Comparison of ENCODE assay signal across 25 cellular contexts in genomic region chr22:37127350-37127878, GRCh38. TPM values are rescaled to one million over a fixed set of nuclear protein-coding genes. Genes with fewer than 3 reads are reported as not detected.
DNase-seq lines count a peak whose midpoint lies in the region; ATAC-seq and TF ChIP-seq lines count a peak whose summit lies in the region.
"Had no signal": no experiment of that assay in that cellular context is flagged by ENCODE, and none has a peak within 500 bp of the region (broad histone marks: within the 10 kb centered on the region; RNA-seq: fewer than 3 reads in every experiment).

No MANE protein-coding gene starts in this region.

- peaks cover 18% of the 10 kb centered on the region for H3K4me1 ChIP-seq in CD8-positive, alpha-beta T cell (ENCODE audit: insufficient read depth, low read length)
- no peaks in the 10 kb centered on the region for H3K4me1 ChIP-seq in H9 (ENCODE audit: insufficient read depth, low read length)
- H3K4me1 ChIP-seq: body of pancreas, transverse colon had no signal

- no peak overlapping the region for H3K9ac ChIP-seq in H9 (ENCODE audit: extremely low read depth, insufficient read length, low read length)

- H3K27me3 ChIP-seq in CD8-positive, alpha-beta T cell (ENCODE audit: insufficient read depth, low read length), result no peaks in the 10 kb centered on the region
- no peaks in the 10 kb centered on the region for H3K27me3 ChIP-seq in H9 (ENCODE audit: insufficient read depth, low read length)
- H3K27me3 ChIP-seq: body of pancreas, foreskin keratinocyte, transverse colon had no signal

- H3K23me2 ChIP-seq in H9 (ENCODE audit: insufficient read length, low read depth, low read length, poor library complexity, severe bottlenecking), result no peaks in the 10 kb centered on the region

- no peaks in the 10 kb centered on the region for H3K9me3 Mint-ChIP-seq in activated CD4-positive, alpha-beta T cell treated with anti-CD3 and anti-CD28 coated beads, Interleukin-2, amount 10 ng/mL, durations not matched to agents 7 days and 5 days
- H3K9me3 Mint-ChIP-seq in CD8-positive, alpha-beta T cell, result no peaks in the 10 kb centered on the region
- H3K9me3 Mint-ChIP-seq in activated T-helper 2 cell treated with anti-CD3 and anti-CD28 coated beads, Interferon-gamma antibody, Interleukin-2, Interleukin-4, amounts not matched to agents 10 μg/mL and 5 μg/mL and 100 μg/mL, durations not matched to agents 14 hours and 24 hours and 36 hours, result no peaks in the 10 kb centered on the region
- no peaks in the 10 kb centered on the region for H3K9me3 Mint-ChIP-seq in natural killer cell
- no peaks in the 10 kb centered on the region for H3K9me3 Mint-ChIP-seq in mesothelial cell of epicardium
- no peaks in the 10 kb centered on the region for H3K9me3 Mint-ChIP-seq in H9

- H4K20me1 ChIP-seq in H9 (ENCODE audit: control insufficient read depth, insufficient read depth, insufficient read length), result no peaks in the 10 kb centered on the region

- H3K4me3 ChIP-seq in CD8-positive, alpha-beta T cell (ENCODE audit: low read depth, low read length), result no peak overlapping the region
- H3K4me3 ChIP-seq: A549, body of pancreas, spleen, transverse colon had no signal

- POLR2A ChIA-PET in activated CD4-positive, alpha-beta T cell treated with anti-CD3 and anti-CD28 coated beads, Interleukin-2, amount 10 ng/mL, durations not matched to agents 7 days and 5 days (lab: Charles Lee), result no interaction called here
- POLR2A ChIA-PET in CD8-positive, alpha-beta T cell (lab: Charles Lee), result interaction anchor here (1.1 kb wide), 1 partner anchor 39 kb away, joined by 3 read pairs; no protein-coding TSS in a partner anchor

- H3K4ac ChIP-seq in H9 (ENCODE audit: low read depth, low read length), result no peak overlapping the region

- no peaks in the 10 kb centered on the region for H3K79me2 ChIP-seq in H9 (ENCODE audit: insufficient read depth, low read length)

- ATAC-seq in CD8-positive, alpha-beta T cell, result no peak
- no peak for ATAC-seq in natural killer cell
- ATAC-seq: body of pancreas, foreskin keratinocyte had no signal

- H3K27me3 Mint-ChIP-seq in activated CD4-positive, alpha-beta T cell treated with anti-CD3 and anti-CD28 coated beads, Interleukin-2, amount 10 ng/mL, durations not matched to agents 7 days and 5 days, result no peaks in the 10 kb centered on the region
- no peaks in the 10 kb centered on the region for H3K27me3 Mint-ChIP-seq in CD8-positive, alpha-beta T cell (ENCODE audit: low read depth)
- no peaks in the 10 kb centered on the region for H3K27me3 Mint-ChIP-seq in activated T-helper 2 cell treated with anti-CD3 and anti-CD28 coated beads, Interferon-gamma antibody, Interleukin-2, Interleukin-4, amounts not matched to agents 10 μg/mL and 5 μg/mL and 100 μg/mL, durations not matched to agents 14 hours and 24 hours and 36 hours (ENCODE audit: low read depth)
- H3K27me3 Mint-ChIP-seq in natural killer cell (ENCODE audit: low read depth in 2 of 2), result no peaks in the 10 kb centered on the region
- H3K27me3 Mint-ChIP-seq in mesothelial cell of epicardium (ENCODE audit: low read depth), result no peaks in the 10 kb centered on the region
- peaks cover 11% of the 10 kb centered on the region for H3K27me3 Mint-ChIP-seq in H9 (ENCODE audit: low read depth)
- H3K27me3 Mint-ChIP-seq: B cell had no signal

- no peak overlapping the region for H3K27ac ChIP-seq in CD8-positive, alpha-beta T cell (ENCODE audit: low read depth, low read length)
- no peak overlapping the region for H3K27ac ChIP-seq in H9 (ENCODE audit: insufficient read length, low read depth, low read length)
- H3K27ac ChIP-seq: body of pancreas, foreskin keratinocyte, transverse colon had no signal

- H3K23ac ChIP-seq in H9 (ENCODE audit: insufficient read length, low read depth, low read length), result no peak overlapping the region

- no peak overlapping the region for H4K91ac ChIP-seq in H9 (ENCODE audit: insufficient read length, low read depth, low read length)

- no peak overlapping the region for H4K5ac ChIP-seq in H9 (ENCODE audit: insufficient read length, low read depth, low read length)

- DNase-seq in activated CD4-positive, alpha-beta T cell treated with anti-CD3 and anti-CD28 coated beads, Interleukin-2, amount 10 ng/mL, durations not matched to agents 7 days and 5 days, result no peak
- DNase-seq in activated CD4-positive, alpha-beta T cell treated with anti-CD3 and anti-CD28 coated beads for 48 hours, result no peak
- no peak for DNase-seq in CD8-positive, alpha-beta T cell
- DNase-seq in activated T-helper 2 cell treated with anti-CD3 and anti-CD28 coated beads, Interferon-gamma antibody, Interleukin-2, Interleukin-4, amounts not matched to agents 10 μg/mL and 5 μg/mL and 100 μg/mL, durations not matched to agents 14 hours and 24 hours and 36 hours (ENCODE audit: low spot score), result no peak
- DNase-seq in natural killer cell (no peak), mesothelial cell of epicardium (ENCODE audit: low spot score in 2 of 2, unreplicated experiment in 2 of 2) (no peak), H9 (no peak), NCI-H2107 treated with DMSO at 0.1 percent for 48 hours (lab: John Stamatoyannopoulos, UW; ENCODE audit: unreplicated experiment) (no peak)
- DNase-seq: activated CD4-positive, alpha-beta T cell treated with anti-CD3 and anti-CD28 coated beads for 1 hour; body of pancreas; effector CD8-positive, alpha-beta T cell; foreskin keratinocyte; Kasumi-1; NCI-H187 treated with DMSO at 0.1 percent for 48 hours; NCI-H2227 treated with DMSO at 0.1 percent for 48 hours; NCI-H748 treated with DMSO at 0.1 percent for 48 hours; occipital lobe; retina; SHP77; spleen; stimulated activated CD4-positive, alpha-beta T cell treated with anti-CD3 and anti-CD28 coated beads, Interleukin-4, amount 100 ng/mL, for 24 hours; transverse colon had no signal

- H2BK15ac ChIP-seq in H9 (ENCODE audit: low read depth, low read length), result no peak overlapping the region

- H3K4me2 ChIP-seq in H9 (ENCODE audit: insufficient read depth, insufficient read length, low read length), result no peak overlapping the region
- H3K4me2 ChIP-seq: A549 had no signal

- peaks cover 31% of the 10 kb centered on the region for H3K36me3 ChIP-seq in CD8-positive, alpha-beta T cell (ENCODE audit: insufficient read depth, low read length)
- H3K36me3 ChIP-seq: transverse colon had no signal

- H2BK20ac ChIP-seq in H9 (ENCODE audit: low read depth, low read length, poor library complexity, severe bottlenecking), result no peak overlapping the region

- no peak overlapping the region for H2AFZ ChIP-seq in H9 (ENCODE audit: low read length)

- H3K18ac ChIP-seq in H9 (ENCODE audit: insufficient read length, low read depth, low read length), result no peak overlapping the region

- intact Hi-C loops in CD8-positive, alpha-beta T cell (cut with DNase I, micrococcal nuclease), result no loop called here
- intact Hi-C loops in activated T-helper 2 cell treated with anti-CD3 and anti-CD28 coated beads, Interferon-gamma antibody, Interleukin-2, Interleukin-4, amounts not matched to agents 10 μg/mL and 5 μg/mL and 100 μg/mL, durations not matched to agents 14 hours and 24 hours and 36 hours (cut with micrococcal nuclease), result no loop called here
- intact Hi-C loops in natural killer cell (cut with micrococcal nuclease), result loop anchor here (1.0 kb wide), 1 partner anchor 71 kb away; no protein-coding TSS in a partner anchor

- H3K4me1 Mint-ChIP-seq in activated CD4-positive, alpha-beta T cell treated with anti-CD3 and anti-CD28 coated beads, Interleukin-2, amount 10 ng/mL, durations not matched to agents 7 days and 5 days, result peaks cover 44% of the 10 kb centered on the region
- peaks cover 33% of the 10 kb centered on the region for H3K4me1 Mint-ChIP-seq in CD8-positive, alpha-beta T cell (ENCODE audit: low read depth)
- peaks cover 42% of the 10 kb centered on the region for H3K4me1 Mint-ChIP-seq in activated T-helper 2 cell treated with anti-CD3 and anti-CD28 coated beads, Interferon-gamma antibody, Interleukin-2, Interleukin-4, amounts not matched to agents 10 μg/mL and 5 μg/mL and 100 μg/mL, durations not matched to agents 14 hours and 24 hours and 36 hours (ENCODE audit: low read depth)
- H3K4me1 Mint-ChIP-seq in natural killer cell (peaks cover 49 to 73% of the 10 kb centered on the region in 2 donors), mesothelial cell of epicardium (peaks cover 9% of the 10 kb centered on the region), H9 (peaks cover 9 to 34% of the 10 kb centered on the region in 2 experiments; a peak in 3 of 4 replicates)

- no peak overlapping the region for H3T11ph ChIP-seq in H9 (ENCODE audit: low read length)

- peak overlapping the region; percentile 72 for H3K27ac Mint-ChIP-seq in activated CD4-positive, alpha-beta T cell treated with anti-CD3 and anti-CD28 coated beads, Interleukin-2, amount 10 ng/mL, durations not matched to agents 7 days and 5 days
- peak overlapping the region; percentile 86 for H3K27ac Mint-ChIP-seq in CD8-positive, alpha-beta T cell
- H3K27ac Mint-ChIP-seq in activated T-helper 2 cell treated with anti-CD3 and anti-CD28 coated beads, Interferon-gamma antibody, Interleukin-2, Interleukin-4, amounts not matched to agents 10 μg/mL and 5 μg/mL and 100 μg/mL, durations not matched to agents 14 hours and 24 hours and 36 hours, result peak overlapping the region; percentile 70
- peak overlapping the region; percentile 94 to 99 for H3K27ac Mint-ChIP-seq in natural killer cell
- no peak overlapping the region for H3K27ac Mint-ChIP-seq in mesothelial cell of epicardium
- H3K27ac Mint-ChIP-seq in H9, result peak overlapping the region in 1 of 3 experiments; percentile 87; a peak in 1 of 7 replicates
- H3K27ac Mint-ChIP-seq: B cell had no signal

- H2BK5ac ChIP-seq in H9 (ENCODE audit: insufficient read length, low read length), result no peak overlapping the region

- no peak for TF ChIP-seq CTCF in CD8-positive, alpha-beta T cell (IDR thresholded peaks at IDR 0.05)
- TF ChIP-seq CTCF in natural killer cell (IDR thresholded peaks at IDR 0.05) (no peak), mesothelial cell of epicardium (IDR thresholded peaks at IDR 0.05; ENCODE audit: unreplicated experiment) (no peak), H9 (conservative IDR thresholded peaks at IDR 0.05) (no peak)

- WGBS in H9 (ENCODE audit: extremely low coverage, insufficient read length, low lambda C conversion rate), result no CpG with 5 or more reads among the region's 14 CpGs

- H3K4me3 Mint-ChIP-seq in activated CD4-positive, alpha-beta T cell treated with anti-CD3 and anti-CD28 coated beads, Interleukin-2, amount 10 ng/mL, durations not matched to agents 7 days and 5 days, result no peak overlapping the region
- no peak overlapping the region for H3K4me3 Mint-ChIP-seq in CD8-positive, alpha-beta T cell
- H3K4me3 Mint-ChIP-seq in activated T-helper 2 cell treated with anti-CD3 and anti-CD28 coated beads, Interferon-gamma antibody, Interleukin-2, Interleukin-4, amounts not matched to agents 10 μg/mL and 5 μg/mL and 100 μg/mL, durations not matched to agents 14 hours and 24 hours and 36 hours (ENCODE audit: low read depth), result no peak overlapping the region
- H3K4me3 Mint-ChIP-seq in natural killer cell, result peak overlapping the region; percentile 49
- H3K4me3 Mint-ChIP-seq in mesothelial cell of epicardium, result no peak overlapping the region
- no peak overlapping the region; a peak in 1 of 5 replicates for H3K4me3 Mint-ChIP-seq in H9
- H3K4me3 Mint-ChIP-seq: B cell had no signal

- H2BK120ac ChIP-seq in H9 (ENCODE audit: low read depth, low read length, poor library complexity, severe bottlenecking), result no peak overlapping the region

- no peaks in the 10 kb centered on the region for H3K9me3 ChIP-seq in CD8-positive, alpha-beta T cell (ENCODE audit: low read length)
- H3K9me3 ChIP-seq in H9 (ENCODE audit: control insufficient read depth, low read depth, low read length), result no peaks in the 10 kb centered on the region
- H3K9me3 ChIP-seq: A549, body of pancreas, spleen, transverse colon had no signal

- CTCF ChIA-PET in activated CD4-positive, alpha-beta T cell treated with anti-CD3 and anti-CD28 coated beads, Interleukin-2, amount 10 ng/mL, durations not matched to agents 7 days and 5 days (lab: Charles Lee), result interaction anchor here (0.7 to 10.6 kb wide), 10 partner anchors 8 to 110 kb away, joined by 3 to 71 read pairs (median 4); partner anchors contain the start of gene IL2RB
- CTCF ChIA-PET in CD8-positive, alpha-beta T cell (lab: Charles Lee), result interaction anchor here (0.9 to 6.4 kb wide), 10 partner anchors 9 to 107 kb away, joined by 3 to 31 read pairs (median 4); no protein-coding TSS in a partner anchor

- H4K8ac ChIP-seq in H9 (replicated peaks; ENCODE audit: insufficient read length, low read depth, low read length), result no peak overlapping the region

- H2AK5ac ChIP-seq in H9 (ENCODE audit: insufficient read length, low read length), result no peak overlapping the region

- no peak overlapping the region for H3K56ac ChIP-seq in H9 (ENCODE audit: insufficient read length, low read depth, low read length)

- no peak overlapping the region for H3K14ac ChIP-seq in H9 (ENCODE audit: insufficient read depth, low read length)

- H3K36me3 Mint-ChIP-seq in activated CD4-positive, alpha-beta T cell treated with anti-CD3 and anti-CD28 coated beads, Interleukin-2, amount 10 ng/mL, durations not matched to agents 7 days and 5 days (ENCODE audit: low read depth), result peaks cover 37% of the 10 kb centered on the region
- peaks cover 66% of the 10 kb centered on the region for H3K36me3 Mint-ChIP-seq in CD8-positive, alpha-beta T cell
- peaks cover 74% of the 10 kb centered on the region for H3K36me3 Mint-ChIP-seq in activated T-helper 2 cell treated with anti-CD3 and anti-CD28 coated beads, Interferon-gamma antibody, Interleukin-2, Interleukin-4, amounts not matched to agents 10 μg/mL and 5 μg/mL and 100 μg/mL, durations not matched to agents 14 hours and 24 hours and 36 hours (ENCODE audit: low read depth)
- H3K36me3 Mint-ChIP-seq in natural killer cell (peaks cover 2% of the 10 kb centered on the region), mesothelial cell of epicardium (no peaks in the 10 kb centered on the region), H9 (ENCODE audit: insufficient read depth in 1 of 3, low read depth in 3 of 3) (no peaks in the 10 kb centered on the region)

- no peak overlapping the region for H2BK12ac ChIP-seq in H9 (ENCODE audit: insufficient read length, low read depth, low read length)

- H3K79me1 ChIP-seq in H9 (ENCODE audit: insufficient read depth, low read depth, low read length, poor library complexity, severe bottlenecking), result no peaks in the 10 kb centered on the region

RNA-seq across cellular contexts. Expression of gene TMPRSS6, which starts 17.9 kb away (rescaled TPM):
- under 1 TPM; 0.50 to 0.73 TPM for total RNA-seq in activated CD4-positive, alpha-beta T cell treated with anti-CD3 and anti-CD28 coated beads, Interleukin-2, amount 10 ng/mL, durations not matched to agents 7 days and 5 days
- under 1 TPM; 0.27 to 0.58 TPM for total RNA-seq in CD8-positive, alpha-beta T cell
- total RNA-seq in activated T-helper 2 cell treated with anti-CD3 and anti-CD28 coated beads, Interferon-gamma antibody, Interleukin-2, Interleukin-4, amounts not matched to agents 10 μg/mL and 5 μg/mL and 100 μg/mL, durations not matched to agents 14 hours and 24 hours and 36 hours, result 9.2 and 10.2 TPM in 2 replicates
- total RNA-seq in natural killer cell (1 to 10 TPM; 1.1 to 4.7 (median 3.4) TPM), mesothelial cell of epicardium (0.18 to 0.47 TPM in 2 of 3 replicates, not detected in the other), H9 (2021) (not detected in 2 replicates)
- total RNA-seq: B cell, foreskin keratinocyte, H4, occipital lobe had no signal

RNA-seq across cellular contexts. Expression of gene IL2RB, which starts 22.3 kb away (rescaled TPM):
- total RNA-seq in activated CD4-positive, alpha-beta T cell treated with anti-CD3 and anti-CD28 coated beads, Interleukin-2, amount 10 ng/mL, durations not matched to agents 7 days and 5 days, result 100 to 1,000 TPM; 100 to 115 TPM
- 100 to 1,000 TPM; 121 to 129 TPM for total RNA-seq in CD8-positive, alpha-beta T cell
- total RNA-seq in activated T-helper 2 cell treated with anti-CD3 and anti-CD28 coated beads, Interferon-gamma antibody, Interleukin-2, Interleukin-4, amounts not matched to agents 10 μg/mL and 5 μg/mL and 100 μg/mL, durations not matched to agents 14 hours and 24 hours and 36 hours, result 404 and 410 TPM in 2 replicates
- 1,000 to 10,000 TPM in 2 of 3 donors, 100 to 1,000 TPM in 1; 905 to 1,386 (median 1,021) TPM for total RNA-seq in natural killer cell
- total RNA-seq in mesothelial cell of epicardium, result 1.6 to 2.1 TPM (median 1.7 TPM) in 3 replicates
- total RNA-seq in H9 (2021), result 0.35 TPM in 2 replicates
- total RNA-seq: occipital lobe had no signal

Comparison
In these comparisons a context has a peak if more than half of its experiments do, and no peak if none do; other contexts are left out.
1. RNA of gene IL2RB, which starts 22.3 kb away (total RNA-seq): 905 to 1,386 TPM in natural killer cell, 404 to 410 TPM in activated T-helper 2 cell treated with anti-CD3 and anti-CD28 coated beads, Interferon-gamma antibody, Interleukin-2, Interleukin-4, amounts not matched to agents 10 μg/mL and 5 μg/mL and 100 μg/mL, durations not matched to agents 14 hours and 24 hours and 36 hours, 121 to 129 TPM in CD8-positive, alpha-beta T cell and 100 to 115 TPM in activated CD4-positive, alpha-beta T cell treated with anti-CD3 and anti-CD28 coated beads, Interleukin-2, amount 10 ng/mL, durations not matched to agents 7 days and 5 days; 1.6 to 2.1 TPM in mesothelial cell of epicardium and 0.35 TPM in H9; every median in the first group is over 10 times any median in the second.